Comparison of ENCODE assay signal across 8 cellular contexts in the genomic region with DNA sequence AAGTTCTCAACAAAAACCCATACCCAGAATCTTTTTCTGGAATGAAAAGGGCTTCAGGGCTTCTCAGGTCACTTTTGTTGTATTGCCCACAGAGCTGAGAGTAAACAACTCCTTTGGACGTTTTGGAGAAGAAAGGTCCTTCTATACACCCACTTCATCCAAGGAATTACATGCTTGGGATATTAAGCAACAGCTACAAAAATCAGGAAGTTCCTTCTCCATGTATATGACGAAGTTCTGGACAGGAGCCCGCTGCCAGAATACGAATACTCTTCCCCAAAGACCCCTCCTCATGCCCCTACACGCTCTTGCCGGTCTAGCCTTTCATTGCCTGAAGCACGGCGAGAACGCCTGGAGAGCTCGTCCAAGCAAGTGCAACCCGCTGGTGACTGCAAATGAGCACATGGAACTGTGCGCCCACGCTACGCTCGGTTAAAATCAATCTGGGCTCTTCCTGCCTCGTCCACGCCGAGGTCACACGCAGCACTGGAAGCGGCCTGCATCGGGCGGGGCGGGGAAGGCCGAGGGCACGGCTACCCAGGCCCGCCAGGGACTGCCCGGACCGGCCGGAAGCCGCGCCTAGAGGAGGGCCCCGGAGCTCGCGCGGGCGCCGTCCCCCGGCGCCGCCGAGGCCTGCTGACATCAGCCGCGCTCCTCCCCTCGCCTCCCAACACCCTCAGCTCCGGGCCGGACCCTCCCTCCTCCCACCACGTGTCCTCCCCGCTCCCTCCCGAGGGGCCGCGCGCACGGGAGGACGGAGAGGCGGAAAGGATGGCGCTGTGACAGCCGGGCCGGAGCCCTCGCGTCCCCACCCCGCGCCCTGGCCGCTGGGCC. TPM values are rescaled to one million over a fixed set of nuclear protein-coding genes. Genes with fewer than 3 reads are reported as not detected.
A peak's percentile ranks its signal among the peaks of the same experiment; 100 is the strongest.
DNase-seq lines count a peak whose midpoint lies in the region; ATAC-seq and TF ChIP-seq lines count a peak whose summit lies in the region.

A gene with protein sequence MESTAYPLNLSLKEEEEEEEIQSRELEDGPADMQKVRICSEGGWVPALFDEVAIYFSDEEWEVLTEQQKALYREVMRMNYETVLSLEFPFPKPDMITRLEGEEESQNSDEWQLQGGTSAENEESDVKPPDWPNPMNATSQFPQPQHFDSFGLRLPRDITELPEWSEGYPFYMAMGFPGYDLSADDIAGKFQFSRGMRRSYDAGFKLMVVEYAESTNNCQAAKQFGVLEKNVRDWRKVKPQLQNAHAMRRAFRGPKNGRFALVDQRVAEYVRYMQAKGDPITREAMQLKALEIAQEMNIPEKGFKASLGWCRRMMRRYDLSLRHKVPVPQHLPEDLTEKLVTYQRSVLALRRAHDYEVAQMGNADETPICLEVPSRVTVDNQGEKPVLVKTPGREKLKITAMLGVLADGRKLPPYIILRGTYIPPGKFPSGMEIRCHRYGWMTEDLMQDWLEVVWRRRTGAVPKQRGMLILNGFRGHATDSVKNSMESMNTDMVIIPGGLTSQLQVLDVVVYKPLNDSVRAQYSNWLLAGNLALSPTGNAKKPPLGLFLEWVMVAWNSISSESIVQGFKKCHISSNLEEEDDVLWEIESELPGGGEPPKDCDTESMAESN (plus strand): TSS at position 710 of the 834 bp plus-strand sequence. CDS start 1,482 bp downstream, outside the sequence.

- peak within 1 kb of the TSS; percentile 96 to 99 (median 98) for H3K27ac Mint-ChIP-seq in brain

- peaks cover 9% of the 10 kb centered on the region for H3K27me3 Mint-ChIP-seq in brain

- H3K4me3 ChIP-seq in iPS DF 6.9 (ENCODE audit: low read length) (peak within 1 kb of the TSS; percentile 55; the same call in 1 of the 2 replicates), gastrocnemius medialis (peak within 1 kb of the TSS; percentile 63 to 84 (median 68))

- H3K4me3 Mint-ChIP-seq in brain: peak within 1 kb of the TSS; percentile 91 to 97 (median 96)

- H3K9me3 Mint-ChIP-seq in brain: peaks cover 0 to 5% (median 0%) of the 10 kb centered on the region in 5 experiments

- no peak for TF ChIP-seq CTCF in brain (conservative IDR thresholded peaks at IDR 0.05)
- TF ChIP-seq CTCF in gastrocnemius medialis (IDR thresholded peaks at IDR 0.05 in 4 of 5, conservative IDR thresholded peaks at IDR 0.05 in 1 of 5): no peak

- in situ Hi-C loops in gastrocnemius medialis (cut with MboI; ENCODE audit: low sequenced_read_pairs in 4 of 4): loop anchor here in 1 of 4 donors (5.0 kb wide), 1 partner anchor 33 kb away; no protein-coding TSS in a partner anchor

- H3K27ac ChIP-seq in iPS DF 6.9 (ENCODE audit: low read length) (no peak within 1 kb of the TSS), gastrocnemius medialis (peak within 1 kb of the TSS; percentile 83 to 99 (median 89))

- peaks cover 4% of the 10 kb centered on the region for H3K4me1 ChIP-seq in iPS DF 6.9 (ENCODE audit: control insufficient read depth, insufficient read depth, low read length)
- H3K4me1 ChIP-seq in gastrocnemius medialis: peaks cover 49 to 50% of the 10 kb centered on the region in 2 donors

- TF ChIP-seq POLR2A in GM18526 (IDR thresholded peaks at IDR 0.05; ENCODE audit: extremely low read depth, insufficient read length) (peak; percentile 76), gastrocnemius medialis (IDR thresholded peaks at IDR 0.05) (peak; percentile 78 to 84)

- intact Hi-C loops in gastrocnemius medialis (cut with DNase I; ENCODE audit: low total_unique reads): loop anchor here (1.0 to 5.0 kb wide), 3 partner anchors 37 to 672 kb away; a partner anchor contains a TSS

- H3K9me3 ChIP-seq in iPS DF 6.9 (ENCODE audit: control insufficient read depth, insufficient read depth, low read length) (no peaks in the 10 kb centered on the region), gastrocnemius medialis (no peaks in the 10 kb centered on the region)

- peaks cover 58% of the 10 kb centered on the region for H3K4me1 Mint-ChIP-seq in brain

- ATAC-seq in HG03064 (IDR thresholded peaks at IDR 0.05; ENCODE audit: low read depth, unreplicated experiment): peak; percentile 93
- peak; percentile 86 to 90 for ATAC-seq in gastrocnemius medialis

- no peaks in the 10 kb centered on the region for H3K27me3 ChIP-seq in iPS DF 6.9 (ENCODE audit: control insufficient read depth, insufficient read depth, low read length)
- no peaks in the 10 kb centered on the region for H3K27me3 ChIP-seq in gastrocnemius medialis

- peaks cover 28% of the 10 kb centered on the region for H3K36me3 ChIP-seq in iPS DF 6.9 (ENCODE audit: control insufficient read depth, insufficient read depth, low read length)
- peaks cover 0 to 30% of the 10 kb centered on the region in 2 donors for H3K36me3 ChIP-seq in gastrocnemius medialis

- WGBS in iPS DF 6.9 (ENCODE audit: insufficient coverage, insufficient read length): no CpG with 5 or more reads among the region's 63 CpGs

- DNase-seq in 8988T (peak; percentile 86), NCI-H2107 (lab: John Stamatoyannopoulos, UW) (peak; percentile 69), UCSD-AML1 (lab: John Stamatoyannopoulos, UW; ENCODE audit: unreplicated experiment) (peak; percentile 90), iPS DF 6.9 (ENCODE audit: low read depth, low spot score) (peak; percentile 66), gastrocnemius medialis (peak; percentile 88 to 91)

- H3K36me3 Mint-ChIP-seq in brain: peaks cover 35% of the 10 kb centered on the region

RNA-seq across cellular contexts. Expression of the gene that starts here (rescaled TPM):
- polyA plus RNA-seq in brain (ENCODE audit: insufficient read depth, low read depth, low replicate concordance): 39.1 TPM
- total RNA-seq in gastrocnemius medialis: 1 to 10 TPM; 6.6 to 9.6 (median 9.0) TPM
